Comparison of ENCODE assay signal across 1 cellular context in the genomic region with DNA sequence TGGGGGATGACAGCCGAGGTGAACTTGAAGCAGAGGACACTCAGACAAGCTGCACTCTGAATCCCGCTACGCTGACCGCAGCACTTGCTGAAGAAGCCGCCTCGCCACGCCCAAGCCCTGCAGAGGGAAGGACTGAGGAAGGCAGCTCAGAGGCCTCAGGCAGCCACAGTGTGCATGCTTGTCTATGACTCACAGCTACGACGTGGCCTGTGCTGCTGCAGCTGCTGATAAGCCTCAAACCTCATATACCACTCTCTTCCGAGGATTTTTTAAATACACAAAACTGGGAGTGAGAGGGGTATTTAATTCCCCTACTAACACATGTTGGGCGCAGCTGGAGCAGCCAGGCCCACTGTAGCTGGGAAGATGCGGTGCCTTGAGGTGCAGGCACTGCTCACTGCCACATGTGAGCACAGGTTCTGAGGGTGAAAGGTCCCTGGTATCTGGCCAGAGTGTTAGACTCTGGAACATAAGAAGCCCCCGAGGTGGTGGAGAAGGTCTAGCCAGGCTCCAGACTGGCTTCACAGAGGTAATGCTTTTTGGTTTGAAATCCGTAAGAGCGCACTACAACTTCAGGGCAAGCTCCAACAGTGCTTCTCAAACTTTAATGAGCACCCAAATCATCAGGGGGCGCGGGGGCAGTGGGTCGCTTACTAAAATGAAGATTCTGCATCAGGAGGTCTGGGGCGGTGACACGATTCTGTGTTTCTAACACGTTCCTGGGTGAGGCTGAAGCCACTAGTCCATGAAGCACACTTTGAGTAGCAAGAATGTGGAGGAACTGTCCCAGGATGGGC.
TF ChIP-seq lines count a peak whose summit lies in the region.

No MANE protein-coding gene starts in this region.

TF ChIP-seq in IMR-90, 13 proteins besides CTCF, POLR2A, EP300 and RAD21 (continued from another document):
- TF ChIP-seq, protein P1, sequence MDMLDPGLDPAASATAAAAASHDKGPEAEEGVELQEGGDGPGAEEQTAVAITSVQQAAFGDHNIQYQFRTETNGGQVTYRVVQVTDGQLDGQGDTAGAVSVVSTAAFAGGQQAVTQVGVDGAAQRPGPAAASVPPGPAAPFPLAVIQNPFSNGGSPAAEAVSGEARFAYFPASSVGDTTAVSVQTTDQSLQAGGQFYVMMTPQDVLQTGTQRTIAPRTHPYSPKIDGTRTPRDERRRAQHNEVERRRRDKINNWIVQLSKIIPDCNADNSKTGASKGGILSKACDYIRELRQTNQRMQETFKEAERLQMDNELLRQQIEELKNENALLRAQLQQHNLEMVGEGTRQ (IDR thresholded peaks at IDR 0.05; ENCODE audit: low read depth, low read length) = no peak
- peak; percentile 84 for TF ChIP-seq BHLHE40 (IDR thresholded peaks at IDR 0.05; ENCODE audit: low read depth, low read length)
- peak; percentile 27 for TF ChIP-seq SMC3 (IDR thresholded peaks at IDR 0.05; ENCODE audit: low read depth, low read length)
- TF ChIP-seq, protein P2, sequence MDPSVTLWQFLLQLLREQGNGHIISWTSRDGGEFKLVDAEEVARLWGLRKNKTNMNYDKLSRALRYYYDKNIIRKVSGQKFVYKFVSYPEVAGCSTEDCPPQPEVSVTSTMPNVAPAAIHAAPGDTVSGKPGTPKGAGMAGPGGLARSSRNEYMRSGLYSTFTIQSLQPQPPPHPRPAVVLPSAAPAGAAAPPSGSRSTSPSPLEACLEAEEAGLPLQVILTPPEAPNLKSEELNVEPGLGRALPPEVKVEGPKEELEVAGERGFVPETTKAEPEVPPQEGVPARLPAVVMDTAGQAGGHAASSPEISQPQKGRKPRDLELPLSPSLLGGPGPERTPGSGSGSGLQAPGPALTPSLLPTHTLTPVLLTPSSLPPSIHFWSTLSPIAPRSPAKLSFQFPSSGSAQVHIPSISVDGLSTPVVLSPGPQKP (IDR thresholded peaks at IDR 0.05; ENCODE audit: borderline replicate concordance, low read depth, low read length) = no peak
- no peak for TF ChIP-seq MAZ (IDR thresholded peaks at IDR 0.05; ENCODE audit: borderline replicate concordance, low read depth, low read length)
- TF ChIP-seq RCOR1 (IDR thresholded peaks at IDR 0.05; ENCODE audit: insufficient replicate concordance, low read length) = peak; percentile 72
- TF ChIP-seq FOS (IDR thresholded peaks at IDR 0.05; ENCODE audit: low read depth, low read length) = peak; percentile 93
- TF ChIP-seq MAFK (IDR thresholded peaks at IDR 0.05; ENCODE audit: low read depth, low read length) = peak; percentile 71
- TF ChIP-seq CHD1 (IDR thresholded peaks at IDR 0.05; ENCODE audit: low read depth, low read length) = no peak
- TF ChIP-seq MXI1 (IDR thresholded peaks at IDR 0.05; ENCODE audit: borderline replicate concordance, low read depth, low read length) = no peak
